In the genomic region with DNA sequence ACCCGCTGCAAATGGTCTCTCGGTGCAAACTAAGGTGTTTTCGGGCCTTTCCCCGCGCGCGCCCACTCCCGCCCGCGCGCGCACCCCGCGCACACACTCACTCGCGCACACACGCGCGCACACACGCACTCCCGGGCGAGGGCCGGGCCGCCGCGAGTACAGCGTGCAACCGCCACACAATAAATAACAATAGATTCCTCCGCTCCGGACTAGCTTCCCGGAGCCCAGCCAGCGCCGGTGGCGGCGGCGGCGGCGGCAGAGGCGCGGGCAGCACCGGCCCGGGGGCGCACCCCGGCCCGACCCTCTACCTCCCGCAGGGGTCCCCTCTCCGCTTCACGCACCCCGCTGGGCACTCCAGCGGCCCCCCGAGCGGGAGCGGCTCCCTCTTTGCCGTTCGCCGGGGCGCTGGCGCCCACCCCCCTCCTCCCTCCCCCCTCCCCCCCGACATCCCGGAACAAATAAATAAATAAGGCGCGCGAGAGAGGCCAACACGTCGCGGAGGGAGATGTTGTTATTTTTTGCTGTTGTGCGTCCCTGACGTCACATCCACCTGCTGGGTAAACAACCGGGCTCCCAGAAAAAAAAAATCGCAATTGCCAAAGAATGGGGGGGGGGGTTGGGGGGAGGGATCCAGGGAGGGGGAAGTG, we compare ENCODE assay signal across 8 cellular contexts. TPM values are rescaled to one million over a fixed set of nuclear protein-coding genes. Genes with fewer than 3 reads are reported as not detected.
DNase-seq lines count a peak whose midpoint lies in the region; ATAC-seq and TF ChIP-seq lines count a peak whose summit lies in the region.

A gene (minus strand): TSS at position 160 of the 647 bp plus-strand sequence. CDS start 385,347 bp downstream, outside the sequence.

- H3K36me3 ChIP-seq in GM06990 (ENCODE audit: control insufficient read depth, insufficient read depth, low read length) (no peaks in the 10 kb centered on the region), Panc1 (ENCODE audit: control insufficient read depth, insufficient read depth, low read length) (no peaks in the 10 kb centered on the region), muscle layer of duodenum (ENCODE audit: control insufficient read depth in 1 of 2, insufficient read depth in 2 of 2, low read length in 2 of 2) (no peaks in the 10 kb centered on the region)

- CTCF ChIA-PET in Panc1 (lab: Charles Lee) = no interaction called here

- H3K9me3 Mint-ChIP-seq in activated T-helper 17 cell treated with anti-CD3 and anti-CD28 coated beads, Interleukin-2, amount 50 U/mL, for 72 hours = no peaks in the 10 kb centered on the region
- no peaks in the 10 kb centered on the region for H3K9me3 Mint-ChIP-seq in stimulated activated effector memory CD8-positive, alpha-beta T cell treated with anti-CD3 and anti-CD28 coated beads, Interleukin-12 subunit alpha, Interleukin-12 subunit beta, amount 100 ng/mL, for 72 hours

- no peaks in the 10 kb centered on the region for H3K9me3 ChIP-seq in Panc1 (ENCODE audit: control insufficient read depth, insufficient read depth, low read depth, low read length)
- H3K9me3 ChIP-seq in muscle layer of duodenum (ENCODE audit: control insufficient read depth in 1 of 2, low read length in 2 of 2) = no peaks in the 10 kb centered on the region

- no peak within 1 kb of the TSS for H3K27ac ChIP-seq in Panc1 (ENCODE audit: low read length)
- H3K27ac ChIP-seq in muscle layer of duodenum (ENCODE audit: low read length) = peak within 1 kb of the TSS; percentile 91

- H3K4me1 ChIP-seq in Panc1 (ENCODE audit: control insufficient read depth, insufficient read depth, low read length) (no peaks in the 10 kb centered on the region), muscle layer of duodenum (ENCODE audit: control insufficient read depth in 1 of 2, insufficient read depth in 2 of 2, low read length in 2 of 2) (peaks cover 7 to 24% of the 10 kb centered on the region in 2 donors)

- peak within 1 kb of the TSS; percentile 94 for H3K4me3 Mint-ChIP-seq in activated T-helper 17 cell treated with anti-CD3 and anti-CD28 coated beads, Interleukin-2, amount 50 U/mL, for 72 hours
- peak within 1 kb of the TSS; percentile 93 for H3K4me3 Mint-ChIP-seq in stimulated activated effector memory CD8-positive, alpha-beta T cell treated with anti-CD3 and anti-CD28 coated beads, Interleukin-12 subunit alpha, Interleukin-12 subunit beta, amount 100 ng/mL, for 72 hours

- intact Hi-C loops in Panc1 (cut with micrococcal nuclease; ENCODE audit: unreplicated experiment) = no loop called here

- TF ChIP-seq CTCF in GM06990 (IDR thresholded peaks at IDR 0.05; ENCODE audit: insufficient read depth, low read length, poor library complexity, severe bottlenecking) = no peak
- no peak for TF ChIP-seq CTCF in Panc1 (IDR thresholded peaks at IDR 0.05)

- no peaks in the 10 kb centered on the region for H3K27me3 Mint-ChIP-seq in activated T-helper 17 cell treated with anti-CD3 and anti-CD28 coated beads, Interleukin-2, amount 50 U/mL, for 72 hours

- peaks cover 36% of the 10 kb centered on the region for H3K36me3 Mint-ChIP-seq in activated T-helper 17 cell treated with anti-CD3 and anti-CD28 coated beads, Interleukin-2, amount 50 U/mL, for 72 hours (ENCODE audit: low read depth)
- H3K36me3 Mint-ChIP-seq in stimulated activated effector memory CD8-positive, alpha-beta T cell treated with anti-CD3 and anti-CD28 coated beads, Interleukin-12 subunit alpha, Interleukin-12 subunit beta, amount 100 ng/mL, for 72 hours = peaks cover 35% of the 10 kb centered on the region

- DNase-seq in GM06990 (ENCODE audit: extremely low read depth, insufficient read length) (no peak), HT-29 (ENCODE audit: low spot score) (peak; percentile 48), Panc1 (ENCODE audit: low read depth, low spot score) (peak; percentile 25), fibroblast of gingiva (ENCODE audit: low read depth) (peak; percentile 66), NCI-H1694 (lab: John Stamatoyannopoulos, UW) (no peak)
- DNase-seq in stimulated activated effector memory CD8-positive, alpha-beta T cell treated with anti-CD3 and anti-CD28 coated beads, Interleukin-12 subunit alpha, Interleukin-12 subunit beta, amount 100 ng/mL, for 72 hours (ENCODE audit: low spot score in 2 of 2) = peak; percentile 26 to 68

- ATAC-seq in Panc1 = peak; percentile 78
- peak; percentile 54 for ATAC-seq in activated T-helper 17 cell treated with anti-CD3 and anti-CD28 coated beads, Interleukin-2, amount 50 U/mL, for 72 hours (replicated peaks)
- ATAC-seq in stimulated activated effector memory CD8-positive, alpha-beta T cell treated with anti-CD3 and anti-CD28 coated beads, Interleukin-12 subunit alpha, Interleukin-12 subunit beta, amount 100 ng/mL, for 72 hours = peak; percentile 80

- no TSS peak for BruUV-seq in Panc1 (replicated peaks; lab: Mats Ljungman, UMichigan)

- H3K27me3 ChIP-seq in GM06990 (replicated peaks; ENCODE audit: control insufficient read depth, insufficient read depth, low read length) = peaks cover 3% of the 10 kb centered on the region
- H3K27me3 ChIP-seq in Panc1 (ENCODE audit: control insufficient read depth, insufficient read depth, low read length) = peaks cover 6% of the 10 kb centered on the region
- H3K27me3 ChIP-seq in muscle layer of duodenum (ENCODE audit: low read depth, low read length) = no peaks in the 10 kb centered on the region

- POLR2A ChIA-PET in Panc1 (lab: Charles Lee) = no interaction called here

- in situ Hi-C loops in Panc1 (cut with HindIII; ENCODE audit: low pct_unique_long_range_greater_than_20kb, low sequenced_read_pairs) = no loop called here

- H3K4me3 ChIP-seq in GM06990 (replicated peaks; ENCODE audit: low read depth, low read length) = peak within 1 kb of the TSS; percentile 56
- H3K4me3 ChIP-seq in Panc1 (ENCODE audit: low read depth in 2 of 2, low read length in 2 of 2) = peak within 1 kb of the TSS; percentile 53 to 68
- H3K4me3 ChIP-seq in muscle layer of duodenum (ENCODE audit: low read depth in 1 of 2, low read length in 2 of 2) = peak within 1 kb of the TSS; percentile 90 to 95

- H3K4me1 Mint-ChIP-seq in activated T-helper 17 cell treated with anti-CD3 and anti-CD28 coated beads, Interleukin-2, amount 50 U/mL, for 72 hours = peaks cover 19% of the 10 kb centered on the region
- H3K4me1 Mint-ChIP-seq in stimulated activated effector memory CD8-positive, alpha-beta T cell treated with anti-CD3 and anti-CD28 coated beads, Interleukin-12 subunit alpha, Interleukin-12 subunit beta, amount 100 ng/mL, for 72 hours = peaks cover 28% of the 10 kb centered on the region

- H3K27ac Mint-ChIP-seq in activated T-helper 17 cell treated with anti-CD3 and anti-CD28 coated beads, Interleukin-2, amount 50 U/mL, for 72 hours = peak within 1 kb of the TSS; percentile 97
- peak within 1 kb of the TSS; percentile 96 for H3K27ac Mint-ChIP-seq in stimulated activated effector memory CD8-positive, alpha-beta T cell treated with anti-CD3 and anti-CD28 coated beads, Interleukin-12 subunit alpha, Interleukin-12 subunit beta, amount 100 ng/mL, for 72 hours

RNA-seq across cellular contexts. Expression of the gene that starts here (rescaled TPM):
- total RNA-seq in HT-29 (2014; rRNA removed; shearing (Covaris generic)) = 27.6 and 31.0 TPM in 2 replicates
- total RNA-seq in Panc1 (2021; ENCODE audit: unreplicated experiment) = 2.9 TPM
- polyA plus RNA-seq in Panc1 (2012; ENCODE audit: insufficient read length) = 0.97 TPM
- total RNA-seq in activated T-helper 17 cell treated with anti-CD3 and anti-CD28 coated beads, Interleukin-2, amount 50 U/mL, for 72 hours = 100 to 1,000 TPM; 101 to 171 TPM

Comparison
In these comparisons a context has a peak if more than half of its experiments do, and no peak if none do; other contexts are left out.
1. DNase-seq: peak in HT-29 (single experiment), Panc1 (single experiment), fibroblast of gingiva (single experiment) and stimulated activated effector memory CD8-positive, alpha-beta T cell treated with anti-CD3 and anti-CD28 coated beads, Interleukin-12 subunit alpha, Interleukin-12 subunit beta, amount 100 ng/mL, for 72 hours (2 of 2); none in GM06990 (single experiment) and NCI-H1694 (single experiment).
2. Peak in every context shown above with its lines, with median percentiles within 50 percentile points of each other: H3K4me3 ChIP-seq and ATAC-seq.